ENCODE assay signal across 11 cellular contexts in genomic region chr20:35088231-35088794, GRCh38. TPM values are rescaled to one million over a fixed set of nuclear protein-coding genes. Genes with fewer than 3 reads are reported as not detected.
DNase-seq lines count a peak whose midpoint lies in the region; ATAC-seq, FAIRE-seq and TF ChIP-seq lines count a peak whose summit lies in the region.
"Had no signal": no experiment of that assay in that cellular context is flagged by ENCODE, and none has a peak within 500 bp of the region (broad histone marks: within the 10 kb centered on the region; RNA-seq: fewer than 3 reads in every experiment).

No MANE protein-coding gene starts in this region.

- in situ Hi-C loops in K562 (cut with MboI) = no loop called here

- H3K27ac Mint-ChIP-seq in natural killer cell treated with Interleukin-12 subunit alpha and Interleukin-12 subunit beta and Interleukin-15 and Interleukin-18, amount 100 ng/mL, for 72 hours = peak overlapping the region; percentile 14 to 23
- H3K27ac Mint-ChIP-seq in stimulated activated naive B cell treated with anti-CD40 and anti-IgM and Interleukin-4, amounts not matched to agents 10 μg/mL and 1 μg/mL and 100 μg/mL, for 72 hours = no peak overlapping the region

- no peak overlapping the region for H3K27ac ChIP-seq in K562 (ENCODE audit: extremely low read depth, low read depth, low read length)
- H3K27ac ChIP-seq: transverse colon had no signal

- DNase-seq in NCI-H1436 (lab: John Stamatoyannopoulos, UW) (peak; percentile 6), NCI-H1436 treated with DMSO at 0.1 percent for 48 hours (lab: John Stamatoyannopoulos, UW) (no peak), K562 (ENCODE audit: extremely low read depth in 1 of 4, low spot score in 3 of 4) (no peak), medulla oblongata (ENCODE audit: extremely low spot score) (no peak)
- DNase-seq in natural killer cell treated with Interleukin-12 subunit alpha and Interleukin-12 subunit beta and Interleukin-15 and Interleukin-18, amount 100 ng/mL, for 72 hours (ENCODE audit: low spot score) = no peak
- no peak for DNase-seq in stimulated activated naive B cell treated with anti-CD40 and anti-IgM and Interleukin-4, amounts not matched to agents 10 μg/mL and 1 μg/mL and 100 μg/mL, for 72 hours
- DNase-seq: NCI-H1694, transverse colon had no signal

- H3K9me3 Mint-ChIP-seq in natural killer cell treated with Interleukin-12 subunit alpha and Interleukin-12 subunit beta and Interleukin-15 and Interleukin-18, amount 100 ng/mL, for 72 hours = no peaks in the 10 kb centered on the region
- H3K9me3 Mint-ChIP-seq in stimulated activated naive B cell treated with anti-CD40 and anti-IgM and Interleukin-4, amounts not matched to agents 10 μg/mL and 1 μg/mL and 100 μg/mL, for 72 hours = no peaks in the 10 kb centered on the region

- H3K9me3 ChIP-seq in Loucy (ENCODE audit: insufficient read depth, low read depth, low read length) (no peaks in the 10 kb centered on the region), K562 (replicated peaks; ENCODE audit: control insufficient read depth, insufficient read depth, low read depth, low read length) (no peaks in the 10 kb centered on the region)
- H3K9me3 ChIP-seq: transverse colon had no signal

- peaks cover 10% of the 10 kb centered on the region for H3K36me3 Mint-ChIP-seq in natural killer cell treated with Interleukin-12 subunit alpha and Interleukin-12 subunit beta and Interleukin-15 and Interleukin-18, amount 100 ng/mL, for 72 hours
- H3K36me3 Mint-ChIP-seq in stimulated activated naive B cell treated with anti-CD40 and anti-IgM and Interleukin-4, amounts not matched to agents 10 μg/mL and 1 μg/mL and 100 μg/mL, for 72 hours = peaks cover 5 to 15% of the 10 kb centered on the region in 2 donors

- H2AFZ ChIP-seq in Loucy (ENCODE audit: low read length) = no peak overlapping the region
- no peak overlapping the region for H2AFZ ChIP-seq in K562 (ENCODE audit: low read depth, low read length)

- no peaks in the 10 kb centered on the region for H3K27me3 ChIP-seq in Loucy (ENCODE audit: insufficient read depth, low read length, poor library complexity, severe bottlenecking)
- no peaks in the 10 kb centered on the region for H3K27me3 ChIP-seq in K562 (ENCODE audit: control insufficient read depth in 2 of 2, insufficient read depth in 2 of 2, low read length in 2 of 2)
- H3K27me3 ChIP-seq: transverse colon had no signal

- TF ChIP-seq POLR2A in K562 (conservative IDR thresholded peaks at IDR 0.05) = no peak

- H3K4me2 ChIP-seq in Loucy (ENCODE audit: low read depth, low read length, poor library complexity, severe bottlenecking) = peak overlapping the region; percentile 77
- no peak overlapping the region for H3K4me2 ChIP-seq in K562 (ENCODE audit: insufficient read depth, low read length)

- H3F3A ChIP-seq in Loucy (ENCODE audit: low read depth) = no peaks in the 10 kb centered on the region

- peaks cover 50% of the 10 kb centered on the region for H3K4me1 ChIP-seq in Loucy (ENCODE audit: insufficient read depth, low read length, poor library complexity, severe bottlenecking)
- H3K4me1 ChIP-seq in K562 (replicated peaks in 1 of 2; ENCODE audit: control insufficient read depth in 2 of 2, insufficient read depth in 2 of 2, low read length in 2 of 2) = peaks cover 8 to 10% of the 10 kb centered on the region in 2 experiments

- TF ChIP-seq EP300 in K562 (IDR thresholded peaks at IDR 0.05; ENCODE audit: low read length) = no peak

- H3K36me3 ChIP-seq in Loucy (ENCODE audit: insufficient read depth, low read length) (no peaks in the 10 kb centered on the region), K562 (ENCODE audit: control insufficient read depth, insufficient read depth, low read length) (peaks cover 21% of the 10 kb centered on the region)

- no peak for FAIRE-seq in K562 (lab: Jason Lieb, UNC)
- FAIRE-seq: HTR-8/SVneo had no signal

- WGBS in K562 (ENCODE audit: insufficient coverage, low coverage, missing lambda C conversion rate) = 83% methylated on average over 1 of the region's 1 CpG

- ATAC-seq in K562 (no peak), GM21737 (IDR thresholded peaks at IDR 0.05; ENCODE audit: unreplicated experiment) (no peak)
- no peak for ATAC-seq in natural killer cell treated with Interleukin-12 subunit alpha and Interleukin-12 subunit beta and Interleukin-15 and Interleukin-18, amount 100 ng/mL, for 72 hours
- no peak for ATAC-seq in stimulated activated naive B cell treated with anti-CD40 and anti-IgM and Interleukin-4, amounts not matched to agents 10 μg/mL and 1 μg/mL and 100 μg/mL, for 72 hours (replicated peaks)

- no peaks in the 10 kb centered on the region for H3K9me1 ChIP-seq in K562 (ENCODE audit: control insufficient read depth, insufficient read depth, low read length)

- CTCF ChIA-PET in K562 (lab: Yijun Ruan, JAX; ENCODE audit: low intra/inter-chr PET ratio) = no interaction called here

- H3K9ac ChIP-seq in Loucy (ENCODE audit: low read depth, low read length, poor library complexity, severe bottlenecking) (peak overlapping the region; percentile 18), K562 (ENCODE audit: insufficient read depth in 1 of 2, low read depth in 2 of 2, low read length in 2 of 2) (no peak overlapping the region)

- no TSS peak for BruUV-seq in K562 (replicated peaks; lab: Mats Ljungman, UMichigan)

- H3K4me1 Mint-ChIP-seq in natural killer cell treated with Interleukin-12 subunit alpha and Interleukin-12 subunit beta and Interleukin-15 and Interleukin-18, amount 100 ng/mL, for 72 hours (ENCODE audit: low read depth in 2 of 2) = peaks cover 47 to 52% of the 10 kb centered on the region in 2 donors
- H3K4me1 Mint-ChIP-seq in stimulated activated naive B cell treated with anti-CD40 and anti-IgM and Interleukin-4, amounts not matched to agents 10 μg/mL and 1 μg/mL and 100 μg/mL, for 72 hours = peaks cover 23 to 42% of the 10 kb centered on the region in 2 donors

- no peak for TF ChIP-seq RAD21 in K562 (CRISPR knock-in tag; conservative IDR thresholded peaks at IDR 0.05 in 1 of 2, IDR thresholded peaks at IDR 0.05 in 1 of 2)

- POLR2A ChIA-PET in K562 (lab: Yijun Ruan, JAX) = no interaction called here

- intact Hi-C loops in K562 (cut with micrococcal nuclease) = no loop called here

- no peak overlapping the region for H3K4me3 Mint-ChIP-seq in natural killer cell treated with Interleukin-12 subunit alpha and Interleukin-12 subunit beta and Interleukin-15 and Interleukin-18, amount 100 ng/mL, for 72 hours
- no peak overlapping the region for H3K4me3 Mint-ChIP-seq in stimulated activated naive B cell treated with anti-CD40 and anti-IgM and Interleukin-4, amounts not matched to agents 10 μg/mL and 1 μg/mL and 100 μg/mL, for 72 hours

- peaks cover 58% of the 10 kb centered on the region for H4K20me1 ChIP-seq in Loucy (ENCODE audit: insufficient read depth, low read length, poor library complexity, severe bottlenecking)
- no peaks in the 10 kb centered on the region for H4K20me1 ChIP-seq in K562 (replicated peaks; ENCODE audit: control insufficient read depth, insufficient read depth, low read length)

- H3K4me3 ChIP-seq in Loucy (ENCODE audit: low read length, poor library complexity, severe bottlenecking) (peak overlapping the region; percentile 54), K562 (no peak overlapping the region)
- H3K4me3 ChIP-seq: transverse colon had no signal

- H3K9me2 ChIP-seq in Loucy (replicated peaks; ENCODE audit: low read depth, low read length) = no peaks in the 10 kb centered on the region

- peaks cover 84% of the 10 kb centered on the region for H3K79me2 ChIP-seq in Loucy (ENCODE audit: insufficient read depth, low read length)
- H3K79me2 ChIP-seq in K562 (ENCODE audit: control insufficient read depth, insufficient read depth, low read length) = peaks cover 84% of the 10 kb centered on the region

- TF ChIP-seq CTCF in Loucy (conservative IDR thresholded peaks at IDR 0.05; ENCODE audit: low read length) (no peak), K562 (IDR thresholded peaks at IDR 0.05 in 2 of 3, conservative IDR thresholded peaks at IDR 0.05 in 1 of 3; ENCODE audit: insufficient read depth in 2 of 3, low read depth in 1 of 3, low read length in 3 of 3) (no peak)

- no peaks in the 10 kb centered on the region for H3K27me3 Mint-ChIP-seq in natural killer cell treated with Interleukin-12 subunit alpha and Interleukin-12 subunit beta and Interleukin-15 and Interleukin-18, amount 100 ng/mL, for 72 hours
- H3K27me3 Mint-ChIP-seq in stimulated activated naive B cell treated with anti-CD40 and anti-IgM and Interleukin-4, amounts not matched to agents 10 μg/mL and 1 μg/mL and 100 μg/mL, for 72 hours = no peaks in the 10 kb centered on the region

RNA-seq across cellular contexts. Expression of gene TRPC4AP, which starts 4.3 kb away (rescaled TPM):
- total RNA-seq in K562 (2011; cell fraction: chromatin; rRNA removed; ENCODE audit: low replicate concordance) = 144 and 200 TPM in 2 replicates
- total RNA-seq in K562 (2011; cell fraction: nucleolus; rRNA removed) = 104 and 109 TPM in 2 replicates
- 81.8 and 94.8 TPM in 2 replicates for total RNA-seq in K562 (2011; cell fraction: nucleoplasm; rRNA removed)
- 27.8 and 30.4 TPM in 2 replicates for total RNA-seq in K562 (2014; rRNA removed)
- 30.8 and 31.4 TPM in 2 replicates for total RNA-seq in K562 (2014; rRNA removed; fragmentation: Illumina TruSeq; extraction: Trizol)
- 33.2 and 33.3 TPM in 2 replicates for total RNA-seq in K562 (2015; rRNA removed; fragmentation: Illumina TruSeq; extraction: Trizol)
- total RNA-seq in K562 (2021) = 52.4 and 55.9 TPM in 2 replicates
- 70.3 and 92.0 TPM in 2 replicates for polyA plus RNA-seq in K562 (2011; rRNA removed)
- polyA plus RNA-seq in K562 (2011; cell fraction: cytosol; rRNA removed) = 72.8 and 74.0 TPM in 2 replicates
- 202 and 245 TPM in 2 replicates for polyA plus RNA-seq in K562 (2011; cell fraction: nucleus; rRNA removed)
- 41.4 and 126 TPM in 2 replicates for polyA plus RNA-seq in K562 (2012)
- 49.1 and 53.7 TPM in 2 replicates for polyA plus RNA-seq in K562 (2014; fragmentation: Illumina TruSeq; extraction: Trizol)
- polyA plus RNA-seq in K562 (2014; fragmentation: Nextera tagmentation; extraction: Ambion mirVana) = 1 to 10 TPM; 2.3 to 3.6 TPM
- polyA plus RNA-seq in K562 (2014; rRNA removed) = 54.4 and 55.0 TPM in 2 replicates
- polyA minus RNA-seq in K562 (2011; rRNA and poly(A)+ RNA removed) = 79.0 and 79.5 TPM in 2 replicates
- polyA minus RNA-seq in K562 (2011; cell fraction: cytosol; rRNA and poly(A)+ RNA removed) = 42.6 and 43.7 TPM in 2 replicates
- 37.8 and 72.4 TPM in 2 replicates for polyA minus RNA-seq in K562 (2011; cell fraction: nucleus; rRNA and poly(A)+ RNA removed)
- 10 to 100 TPM; 62.8 to 86.4 TPM for total RNA-seq in natural killer cell treated with Interleukin-12 subunit alpha and Interleukin-12 subunit beta and Interleukin-15 and Interleukin-18, amount 100 ng/mL, for 72 hours

RNA-seq across cellular contexts. Expression of gene EDEM2, which starts 58.8 kb away (rescaled TPM):
- 8.9 and 14.8 TPM in 2 replicates for total RNA-seq in K562 (2011; cell fraction: chromatin; rRNA removed; ENCODE audit: low replicate concordance)
- total RNA-seq in K562 (2011; cell fraction: nucleolus; rRNA removed) = 12.9 and 17.7 TPM in 2 replicates
- 14.7 and 15.8 TPM in 2 replicates for total RNA-seq in K562 (2011; cell fraction: nucleoplasm; rRNA removed)
- total RNA-seq in K562 (2014; rRNA removed) (10.1 and 13.3 TPM in 2 replicates), K562 (2014; rRNA removed; fragmentation: Illumina TruSeq; extraction: Trizol) (8.6 and 9.7 TPM in 2 replicates), K562 (2015; rRNA removed; fragmentation: Illumina TruSeq; extraction: Trizol) (10.9 and 11.2 TPM in 2 replicates), K562 (2021) (9.8 and 10.4 TPM in 2 replicates)
- polyA plus RNA-seq in K562 (2011; rRNA removed) (6.9 and 8.8 TPM in 2 replicates), K562 (2014; fragmentation: Illumina TruSeq; extraction: Trizol) (10.3 and 11.0 TPM in 2 replicates), K562 (2014; fragmentation: Nextera tagmentation; extraction: Ambion mirVana) (1 to 10 TPM; 7.3 to 9.1 TPM), K562 (2014; rRNA removed) (5.5 and 6.9 TPM in 2 replicates)
- polyA plus RNA-seq in K562 (2011; cell fraction: cytosol; rRNA removed) = 6.7 and 7.4 TPM in 2 replicates
- 11.6 and 12.1 TPM in 2 replicates for polyA plus RNA-seq in K562 (2011; cell fraction: nucleus; rRNA removed)
- polyA plus RNA-seq in K562 (2012) = 12.0 and 25.9 TPM in 2 replicates
- 5.5 TPM in 2 replicates for polyA minus RNA-seq in K562 (2011; rRNA and poly(A)+ RNA removed)
- 4.8 and 5.4 TPM in 2 replicates for polyA minus RNA-seq in K562 (2011; cell fraction: cytosol; rRNA and poly(A)+ RNA removed)
- polyA minus RNA-seq in K562 (2011; cell fraction: nucleus; rRNA and poly(A)+ RNA removed) = 2.7 and 3.4 TPM in 2 replicates
- 10 to 100 TPM; 27.8 to 29.2 TPM for total RNA-seq in natural killer cell treated with Interleukin-12 subunit alpha and Interleukin-12 subunit beta and Interleukin-15 and Interleukin-18, amount 100 ng/mL, for 72 hours
